ENCODE assay signal across 34 cellular contexts in genomic region chr16:50553731-50554360, GRCh38.
"Had no signal": no experiment of that assay in that cellular context is flagged by ENCODE, and none has a peak within 500 bp of the region (broad histone marks: within the 10 kb centered on the region; RNA-seq: fewer than 3 reads in every experiment).

No MANE protein-coding gene starts in this region.

- H3K4me3 ChIP-seq: MG63, Peyer's patch, SJSA1 had no signal

- H3K27ac ChIP-seq: Peyer's patch, SJSA1 had no signal

- H3K36me3 ChIP-seq: MG63, Peyer's patch, SJSA1 had no signal

- H3K27ac Mint-ChIP-seq: activated CD4-positive, alpha-beta memory T cell treated with anti-CD3 and anti-CD28 coated beads for 36 hours; activated CD4-positive, alpha-beta T cell treated with anti-CD3 and anti-CD28 coated beads for 36 hours; activated CD4-positive, alpha-beta T cell treated with anti-CD3 and anti-CD28 coated beads, Interleukin-2, amount 10 ng/mL, durations not matched to agents 7 days and 5 days; activated CD8-positive, alpha-beta memory T cell treated with anti-CD3 and anti-CD28 coated beads, Interleukin-2, amount 10 ng/mL, durations not matched to agents 7 days and 5 days; activated naive CD4-positive, alpha-beta T cell treated with anti-CD3 and anti-CD28 coated beads, Interleukin-2, amount 10 ng/mL, durations not matched to agents 7 days and 5 days; activated naive CD8-positive, alpha-beta T cell; activated naive CD8-positive, alpha-beta T cell treated with anti-CD3 and anti-CD28 coated beads, Interleukin-2, amount 50 U/mL, for 24 hours; T-helper 1 cell treated with Interleukin-12 subunit alpha and Interleukin-12 subunit beta and Interleukin-4 antibody, amounts not matched to agents 30 μg/mL and 1 μg/mL, for 36 hours; T-helper 2 cell treated with Interferon-gamma antibody and Interleukin-4, amounts not matched to agents 5 μg/mL and 100 μg/mL, for 36 hours had no signal

- H3K27me3 ChIP-seq: MG63, Peyer's patch, SJSA1 had no signal

- H3K4me3 Mint-ChIP-seq: activated CD4-positive, alpha-beta memory T cell treated with anti-CD3 and anti-CD28 coated beads for 36 hours; activated CD4-positive, alpha-beta T cell treated with anti-CD3 and anti-CD28 coated beads for 36 hours; activated CD4-positive, alpha-beta T cell treated with anti-CD3 and anti-CD28 coated beads, Interleukin-2, amount 10 ng/mL, durations not matched to agents 7 days and 5 days; activated CD8-positive, alpha-beta memory T cell treated with anti-CD3 and anti-CD28 coated beads, Interleukin-2, amount 10 ng/mL, durations not matched to agents 7 days and 5 days; activated naive CD4-positive, alpha-beta T cell treated with anti-CD3 and anti-CD28 coated beads, Interleukin-2, amount 10 ng/mL, durations not matched to agents 7 days and 5 days; activated naive CD8-positive, alpha-beta T cell; activated naive CD8-positive, alpha-beta T cell treated with anti-CD3 and anti-CD28 coated beads, Interleukin-2, amount 50 U/mL, for 24 hours; brain; T-helper 1 cell treated with Interleukin-12 subunit alpha and Interleukin-12 subunit beta and Interleukin-4 antibody, amounts not matched to agents 30 μg/mL and 1 μg/mL, for 36 hours; T-helper 2 cell treated with Interferon-gamma antibody and Interleukin-4, amounts not matched to agents 5 μg/mL and 100 μg/mL, for 36 hours had no signal

- H3K4me1 Mint-ChIP-seq: activated CD8-positive, alpha-beta memory T cell treated with anti-CD3 and anti-CD28 coated beads, Interleukin-2, amount 10 ng/mL, durations not matched to agents 7 days and 5 days had no signal

- FAIRE-seq: bronchial epithelial cell, TTC549 had no signal

- H3K4me1 ChIP-seq: SJSA1 had no signal

- H3K27me3 Mint-ChIP-seq: activated CD4-positive, alpha-beta memory T cell treated with anti-CD3 and anti-CD28 coated beads for 36 hours; activated CD4-positive, alpha-beta T cell treated with anti-CD3 and anti-CD28 coated beads for 36 hours; activated naive CD8-positive, alpha-beta T cell had no signal

- H3K36me3 Mint-ChIP-seq: activated CD8-positive, alpha-beta memory T cell treated with anti-CD3 and anti-CD28 coated beads, Interleukin-2, amount 10 ng/mL, durations not matched to agents 7 days and 5 days; activated naive CD4-positive, alpha-beta T cell treated with anti-CD3 and anti-CD28 coated beads, Interleukin-2, amount 10 ng/mL, durations not matched to agents 7 days and 5 days had no signal

- H3K9me3 Mint-ChIP-seq: activated CD4-positive, alpha-beta memory T cell treated with anti-CD3 and anti-CD28 coated beads for 36 hours; activated naive CD4-positive, alpha-beta T cell treated with anti-CD3 and anti-CD28 coated beads, Interleukin-2, amount 10 ng/mL, durations not matched to agents 7 days and 5 days; activated naive CD8-positive, alpha-beta T cell treated with anti-CD3 and anti-CD28 coated beads, Interleukin-2, amount 50 U/mL, for 24 hours; T-helper 1 cell treated with Interleukin-12 subunit alpha and Interleukin-12 subunit beta and Interleukin-4 antibody, amounts not matched to agents 30 μg/mL and 1 μg/mL, for 36 hours; T-helper 2 cell treated with Interferon-gamma antibody and Interleukin-4, amounts not matched to agents 5 μg/mL and 100 μg/mL, for 36 hours had no signal

- DNase-seq: activated CD4-positive, alpha-beta memory T cell treated with anti-CD3 and anti-CD28 coated beads for 36 hours; activated CD4-positive, alpha-beta T cell treated with anti-CD3 and anti-CD28 coated beads for 36 hours; activated CD4-positive, alpha-beta T cell treated with anti-CD3 and anti-CD28 coated beads, Interleukin-2, amount 10 ng/mL, durations not matched to agents 7 days and 5 days; activated CD8-positive, alpha-beta memory T cell treated with anti-CD3 and anti-CD28 coated beads for 24 hours; activated CD8-positive, alpha-beta memory T cell treated with anti-CD3 and anti-CD28 coated beads, Interleukin-2, amount 10 ng/mL, durations not matched to agents 7 days and 5 days; activated CD8-positive, alpha-beta memory T cell treated with anti-CD3 and anti-CD28 coated beads, Interleukin-2, amount 50 U/mL, for 48 hours; activated effector memory CD4-positive, alpha-beta T cell treated with Interleukin-2 at 50 U/mL for 16 hours; activated naive CD4-positive, alpha-beta T cell treated with anti-CD3 and anti-CD28 coated beads, Interleukin-2, amount 10 ng/mL, durations not matched to agents 7 days and 5 days; activated naive CD8-positive, alpha-beta T cell treated with anti-CD3 and anti-CD28 coated beads, Interleukin-2, amount 50 U/mL, for 24 hours; activated T-cell treated with anti-CD3 and anti-CD28 coated beads, Interleukin-2, amount 50 U/mL, for 48 hours; anterior cingulate cortex; Kasumi-1; KG1; MG63; NCI-H1048; NCI-H1105 treated with DMSO at 0.1 percent for 48 hours; NCI-H1436; NCI-H1694; NCI-H1930; NCI-H345; NK-92 treated with Interleukin-12 subunit alpha and Interleukin-12 subunit beta, amount 100 ng/mL, for 24 hours; PC-3; Peyer's patch; RPMI8226; SHP77 treated with DMSO at 0.1 percent for 48 hours; SK-N-SH had no signal

- H3K9me3 ChIP-seq: MG63, Peyer's patch, SJSA1, SK-N-SH had no signal

- ATAC-seq: activated CD4-positive, alpha-beta T cell treated with anti-CD3 and anti-CD28 coated beads for 36 hours; activated CD4-positive, CD25-positive, alpha-beta regulatory T cell treated with anti-CD3 and anti-CD28 coated beads, Interleukin-2, amount 50 U/mL, for 24 hours; activated CD8-positive, alpha-beta memory T cell treated with anti-CD3 and anti-CD28 coated beads, Interleukin-2, amount 10 ng/mL, durations not matched to agents 7 days and 5 days; activated naive CD8-positive, alpha-beta T cell treated with anti-CD3 and anti-CD28 coated beads, Interleukin-2, amount 50 U/mL, for 24 hours; PC-3 had no signal
